1 cellular context compared by ENCODE assay signal in the genomic region with DNA sequence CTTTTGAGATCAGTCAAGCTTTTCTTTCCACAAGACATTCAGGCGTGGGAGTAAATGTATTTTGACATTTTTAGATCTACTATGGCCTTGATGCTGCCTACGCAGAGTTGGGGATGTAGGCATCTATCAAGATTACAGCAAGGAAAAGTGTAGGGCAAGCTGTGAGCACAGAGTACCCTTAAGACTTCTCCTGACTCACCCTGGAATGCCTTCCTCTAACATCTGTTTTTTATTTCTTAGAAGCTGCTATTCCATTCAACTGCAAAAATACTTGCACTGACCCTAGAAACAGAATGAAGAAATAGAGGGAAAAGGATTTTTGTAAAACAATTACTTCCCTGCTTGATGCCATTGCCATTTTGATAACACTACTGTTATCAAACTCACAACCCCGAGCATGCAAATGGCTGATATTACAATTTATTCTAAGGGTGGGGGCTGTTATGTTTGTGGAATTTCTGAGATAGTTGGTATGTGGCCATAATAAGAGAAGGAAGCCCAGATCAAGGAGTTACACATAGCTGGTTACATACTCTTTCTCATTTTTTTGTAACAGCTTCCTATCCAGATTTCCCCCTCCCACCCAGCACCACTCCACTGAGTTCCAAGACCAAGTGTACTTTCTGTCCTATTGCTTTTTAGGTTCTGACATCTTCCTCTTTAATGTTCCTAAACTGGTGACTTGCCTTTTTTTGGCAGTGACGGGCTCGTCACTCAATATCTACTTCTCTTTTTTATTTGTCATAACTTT.
TF ChIP-seq lines count a peak whose summit lies in the region.

No MANE protein-coding gene starts in this region.

TF ChIP-seq in GM12878, 131 proteins besides CTCF, POLR2A, EP300 and RAD21 (continued from another document):
- TF ChIP-seq, protein P1, sequence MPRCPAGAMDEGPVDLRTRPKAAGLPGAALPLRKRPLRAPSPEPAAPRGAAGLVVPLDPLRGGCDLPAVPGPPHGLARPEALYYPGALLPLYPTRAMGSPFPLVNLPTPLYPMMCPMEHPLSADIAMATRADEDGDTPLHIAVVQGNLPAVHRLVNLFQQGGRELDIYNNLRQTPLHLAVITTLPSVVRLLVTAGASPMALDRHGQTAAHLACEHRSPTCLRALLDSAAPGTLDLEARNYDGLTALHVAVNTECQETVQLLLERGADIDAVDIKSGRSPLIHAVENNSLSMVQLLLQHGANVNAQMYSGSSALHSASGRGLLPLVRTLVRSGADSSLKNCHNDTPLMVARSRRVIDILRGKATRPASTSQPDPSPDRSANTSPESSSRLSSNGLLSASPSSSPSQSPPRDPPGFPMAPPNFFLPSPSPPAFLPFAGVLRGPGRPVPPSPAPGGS (IDR thresholded peaks at IDR 0.05; ENCODE audit: borderline replicate concordance, insufficient read depth, low read depth, low read length, poor library complexity, severe bottlenecking) = no peak
- TF ChIP-seq SMARCA5 (IDR thresholded peaks at IDR 0.05) (no peak), CHD2 (IDR thresholded peaks at IDR 0.05; ENCODE audit: borderline replicate concordance, low read depth, low read length) (no peak), SRF (IDR thresholded peaks at IDR 0.05; ENCODE audit: low read depth in 2 of 2, low read length in 2 of 2) (no peak), ATF2 (IDR thresholded peaks at IDR 0.05; ENCODE audit: low read length) (no peak), RCOR1 (conservative IDR thresholded peaks at IDR 0.05; ENCODE audit: low read depth, low read length) (no peak), BHLHE40 (IDR thresholded peaks at IDR 0.05; ENCODE audit: borderline replicate concordance in 1 of 2, low read depth in 2 of 2, low read length in 1 of 2) (no peak), ZNF274 (IDR thresholded peaks at IDR 0.05; ENCODE audit: insufficient read depth, insufficient read length) (no peak), CEBPZ (IDR thresholded peaks at IDR 0.05; ENCODE audit: low read depth, low read length) (no peak), MEF2A (IDR thresholded peaks at IDR 0.05; ENCODE audit: insufficient read depth, low read depth, low read length) (no peak)
- TF ChIP-seq, protein P2, sequence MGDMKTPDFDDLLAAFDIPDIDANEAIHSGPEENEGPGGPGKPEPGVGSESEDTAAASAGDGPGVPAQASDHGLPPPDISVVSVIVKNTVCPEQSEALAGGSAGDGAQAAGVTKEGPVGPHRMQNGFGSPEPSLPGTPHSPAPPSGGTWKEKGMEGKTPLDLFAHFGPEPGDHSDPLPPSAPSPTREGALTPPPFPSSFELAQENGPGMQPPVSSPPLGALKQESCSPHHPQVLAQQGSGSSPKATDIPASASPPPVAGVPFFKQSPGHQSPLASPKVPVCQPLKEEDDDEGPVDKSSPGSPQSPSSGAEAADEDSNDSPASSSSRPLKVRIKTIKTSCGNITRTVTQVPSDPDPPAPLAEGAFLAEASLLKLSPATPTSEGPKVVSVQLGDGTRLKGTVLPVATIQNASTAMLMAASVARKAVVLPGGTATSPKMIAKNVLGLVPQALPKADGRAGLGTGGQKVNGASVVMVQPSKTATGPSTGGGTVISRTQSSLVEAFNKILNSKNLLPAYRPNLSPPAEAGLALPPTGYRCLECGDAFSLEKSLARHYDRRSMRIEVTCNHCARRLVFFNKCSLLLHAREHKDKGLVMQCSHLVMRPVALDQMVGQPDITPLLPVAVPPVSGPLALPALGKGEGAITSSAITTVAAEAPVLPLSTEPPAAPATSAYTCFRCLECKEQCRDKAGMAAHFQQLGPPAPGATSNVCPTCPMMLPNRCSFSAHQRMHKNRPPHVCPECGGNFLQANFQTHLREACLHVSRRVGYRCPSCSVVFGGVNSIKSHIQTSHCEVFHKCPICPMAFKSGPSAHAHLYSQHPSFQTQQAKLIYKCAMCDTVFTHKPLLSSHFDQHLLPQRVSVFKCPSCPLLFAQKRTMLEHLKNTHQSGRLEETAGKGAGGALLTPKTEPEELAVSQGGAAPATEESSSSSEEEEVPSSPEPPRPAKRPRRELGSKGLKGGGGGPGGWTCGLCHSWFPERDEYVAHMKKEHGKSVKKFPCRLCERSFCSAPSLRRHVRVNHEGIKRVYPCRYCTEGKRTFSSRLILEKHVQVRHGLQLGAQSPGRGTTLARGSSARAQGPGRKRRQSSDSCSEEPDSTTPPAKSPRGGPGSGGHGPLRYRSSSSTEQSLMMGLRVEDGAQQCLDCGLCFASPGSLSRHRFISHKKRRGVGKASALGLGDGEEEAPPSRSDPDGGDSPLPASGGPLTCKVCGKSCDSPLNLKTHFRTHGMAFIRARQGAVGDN (IDR thresholded peaks at IDR 0.05) = no peak
